In the genomic region with DNA sequence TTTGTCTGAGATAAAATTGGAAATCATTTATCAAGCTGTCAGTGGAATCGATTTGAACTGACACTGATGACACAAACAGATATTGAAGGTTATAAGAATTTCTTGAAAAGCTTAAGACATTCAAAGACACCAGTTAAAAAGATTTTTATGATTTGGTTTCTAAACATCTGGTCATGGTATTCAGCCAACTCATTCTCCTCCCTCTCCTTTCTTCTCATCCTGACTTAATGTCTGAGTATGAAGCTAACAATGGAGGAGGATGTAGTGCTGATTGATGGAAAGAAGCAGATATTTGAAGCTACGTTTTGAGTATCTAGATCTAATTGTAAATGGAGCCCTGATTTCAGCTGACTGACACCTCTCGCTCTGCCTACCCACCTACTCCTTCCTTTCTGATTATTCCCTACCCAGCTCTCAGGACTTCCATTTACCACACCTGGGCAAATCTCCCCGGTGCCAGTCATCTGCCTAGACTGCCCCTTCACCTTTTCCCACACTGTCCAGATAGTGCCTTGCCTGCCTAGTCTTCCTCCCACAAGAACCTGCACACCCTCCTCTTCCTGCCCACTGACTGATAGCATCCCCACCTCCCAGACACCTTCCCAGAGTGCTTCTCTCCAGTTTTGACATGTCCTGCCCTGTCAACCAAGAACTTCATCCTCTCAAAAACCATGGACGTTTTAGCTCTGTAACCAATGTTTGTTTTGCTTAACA, we compare ENCODE assay signal across 25 cellular contexts.
"Had no signal": no experiment of that assay in that cellular context is flagged by ENCODE, and none has a peak within 500 bp of the region (broad histone marks: within the 10 kb centered on the region; RNA-seq: fewer than 3 reads in every experiment).

No MANE protein-coding gene starts in this region.

- H3K4me2 ChIP-seq: smooth muscle cell had no signal

- H3K9me3 Mint-ChIP-seq: activated naive CD4-positive, alpha-beta T cell treated with anti-CD3 and anti-CD28 coated beads for 36 hours; activated naive CD8-positive, alpha-beta T cell treated with anti-CD3 and anti-CD28 coated beads, Interleukin-2, amount 10 ng/mL, durations not matched to agents 7 days and 5 days; activated T-cell treated with anti-CD3 and anti-CD28 coated beads, Interleukin-2, amount 50 U/mL, for 72 hours; endodermal cell; natural killer cell treated with Interleukin-12 subunit alpha and Interleukin-12 subunit beta and Interleukin-15 and Interleukin-18, amount 100 ng/mL, for 72 hours; WTC11 had no signal

- H3K36me3 ChIP-seq: esophagus squamous epithelium, heart left ventricle, tibial artery had no signal

- H3K4me3 ChIP-seq: esophagus squamous epithelium, heart left ventricle, smooth muscle cell, tibial artery had no signal

- ATAC-seq: activated CD4-positive, alpha-beta T cell treated with anti-CD3 and anti-CD28 coated beads for 36 hours; activated T-cell treated with anti-CD3 and anti-CD28 coated beads, Interleukin-2, amount 50 U/mL, for 72 hours; sciatic nerve; WTC11 had no signal

- DNase-seq: activated CD4-positive, alpha-beta T cell treated with anti-CD3 and anti-CD28 coated beads for 36 hours; activated CD4-positive, alpha-beta T cell treated with anti-CD3 and anti-CD28 coated beads, Interleukin-2, amount 50 U/mL, for 4 hours; activated CD8-positive, alpha-beta memory T cell treated with anti-CD3 and anti-CD28 coated beads for 24 hours; activated CD8-positive, alpha-beta memory T cell treated with anti-CD3 and anti-CD28 coated beads, Interleukin-2, amount 50 U/mL, for 4 hours; activated effector memory CD4-positive, alpha-beta T cell treated with Interleukin-2 at 50 U/mL for 16 hours; activated naive CD4-positive, alpha-beta T cell treated with anti-CD3 and anti-CD28 coated beads for 36 hours; activated naive CD8-positive, alpha-beta T cell treated with anti-CD3 and anti-CD28 coated beads, Interleukin-2, amount 10 ng/mL, durations not matched to agents 7 days and 5 days; activated T-cell treated with anti-CD3 and anti-CD28 coated beads, Interleukin-2, amount 50 U/mL, for 72 hours; amniotic stem cell; cortex of kidney; endodermal cell; esophagus squamous epithelium; nucleus accumbens; stimulated activated CD4-positive, alpha-beta T cell treated with anti-CD3 and anti-CD28 coated beads, Interleukin-2, amount 100 ng/mL, for 48 hours; stimulated activated CD8-positive, alpha-beta memory T cell treated with anti-CD3 and anti-CD28 coated beads, Interleukin-4, amount 100 ng/mL, for 48 hours; stimulated activated naive CD4-positive, alpha-beta T cell treated with Interleukin-2 at 50 U/mL for 16 hours; substantia nigra; T-helper 1 cell had no signal

- H3K9me3 ChIP-seq: esophagus squamous epithelium, heart left ventricle, tibial artery had no signal

- H3K27ac ChIP-seq: esophagus squamous epithelium, tibial artery had no signal

- H3K27ac Mint-ChIP-seq: activated CD4-positive, alpha-beta T cell treated with anti-CD3 and anti-CD28 coated beads for 36 hours; activated naive CD4-positive, alpha-beta T cell treated with anti-CD3 and anti-CD28 coated beads for 36 hours; activated naive CD8-positive, alpha-beta T cell treated with anti-CD3 and anti-CD28 coated beads, Interleukin-2, amount 10 ng/mL, durations not matched to agents 7 days and 5 days; activated T-cell treated with anti-CD3 and anti-CD28 coated beads, Interleukin-2, amount 50 U/mL, for 72 hours; endodermal cell; memory B cell; natural killer cell treated with Interleukin-12 subunit alpha and Interleukin-12 subunit beta and Interleukin-15 and Interleukin-18, amount 100 ng/mL, for 72 hours; WTC11 had no signal

- H3K27me3 ChIP-seq: heart left ventricle, tibial artery had no signal

- H3K4me1 Mint-ChIP-seq: activated CD4-positive, alpha-beta T cell treated with anti-CD3 and anti-CD28 coated beads for 36 hours; activated naive CD8-positive, alpha-beta T cell treated with anti-CD3 and anti-CD28 coated beads, Interleukin-2, amount 10 ng/mL, durations not matched to agents 7 days and 5 days had no signal

- H3K36me3 Mint-ChIP-seq: activated naive CD8-positive, alpha-beta T cell treated with anti-CD3 and anti-CD28 coated beads, Interleukin-2, amount 10 ng/mL, durations not matched to agents 7 days and 5 days; memory B cell; natural killer cell treated with Interleukin-12 subunit alpha and Interleukin-12 subunit beta and Interleukin-15 and Interleukin-18, amount 100 ng/mL, for 72 hours; WTC11 had no signal

- H3K4me1 ChIP-seq: tibial artery had no signal

- H3K4me3 Mint-ChIP-seq: activated CD4-positive, alpha-beta T cell treated with anti-CD3 and anti-CD28 coated beads for 36 hours; activated naive CD4-positive, alpha-beta T cell treated with anti-CD3 and anti-CD28 coated beads for 36 hours; activated naive CD8-positive, alpha-beta T cell treated with anti-CD3 and anti-CD28 coated beads, Interleukin-2, amount 10 ng/mL, durations not matched to agents 7 days and 5 days; activated T-cell treated with anti-CD3 and anti-CD28 coated beads, Interleukin-2, amount 50 U/mL, for 72 hours; endodermal cell; memory B cell; natural killer cell treated with Interleukin-12 subunit alpha and Interleukin-12 subunit beta and Interleukin-15 and Interleukin-18, amount 100 ng/mL, for 72 hours; WTC11 had no signal
